ENCODE assay signal across 9 cellular contexts in the genomic region with DNA sequence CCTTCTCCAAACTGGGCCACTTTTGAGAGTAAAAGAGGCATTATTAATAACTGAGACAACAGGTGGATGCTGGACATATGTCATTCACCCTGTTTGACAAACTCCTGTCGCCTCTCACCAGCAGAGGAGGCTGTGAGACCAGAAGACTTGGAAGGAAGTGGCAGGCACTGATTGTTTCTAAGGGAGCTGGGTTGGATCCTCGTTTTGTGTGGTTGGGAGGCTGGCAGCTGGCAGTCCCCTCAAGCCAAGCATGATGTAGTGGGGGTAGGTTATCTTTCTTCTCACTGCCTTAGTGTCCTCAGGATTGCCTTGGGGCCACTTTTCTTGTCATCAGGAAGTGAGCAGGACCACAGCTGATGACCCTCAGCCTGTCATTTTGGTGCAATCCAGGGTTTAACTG.
DNase-seq lines count a peak whose midpoint lies in the region; ATAC-seq and TF ChIP-seq lines count a peak whose summit lies in the region.
"Had no signal": no experiment of that assay in that cellular context is flagged by ENCODE, and none has a peak within 500 bp of the region (broad histone marks: within the 10 kb centered on the region; RNA-seq: fewer than 3 reads in every experiment).

No MANE protein-coding gene starts in this region.

- ATAC-seq in HG03521 (IDR thresholded peaks at IDR 0.05; ENCODE audit: unreplicated experiment) (no peak), GM21423 (IDR thresholded peaks at IDR 0.05; ENCODE audit: unreplicated experiment) (no peak)
- ATAC-seq in effector memory CD8-positive, alpha-beta T cell (replicated peaks): no peak

- no peak overlapping the region for H3K27ac Mint-ChIP-seq in neural crest cell (ENCODE audit: unreplicated experiment)
- no peak overlapping the region for H3K27ac Mint-ChIP-seq in effector memory CD8-positive, alpha-beta T cell

- peaks cover 45% of the 10 kb centered on the region for H3K4me1 Mint-ChIP-seq in neural crest cell
- H3K4me1 Mint-ChIP-seq in effector memory CD8-positive, alpha-beta T cell (ENCODE audit: low read depth in 2 of 2): no peaks in the 10 kb centered on the region
- H3K4me1 Mint-ChIP-seq: naive B cell had no signal

- H3K4me3 ChIP-seq in cardiac fibroblast (replicated peaks in 1 of 2; ENCODE audit: low read depth in 2 of 2, low read length in 2 of 2): no peak overlapping the region

- H3K36me3 Mint-ChIP-seq in neural crest cell (ENCODE audit: low read depth): peaks cover 3% of the 10 kb centered on the region
- H3K36me3 Mint-ChIP-seq in effector memory CD8-positive, alpha-beta T cell (ENCODE audit: insufficient read depth): no peaks in the 10 kb centered on the region
- H3K36me3 Mint-ChIP-seq: naive B cell had no signal

- DNase-seq in GM03348 (ENCODE audit: low spot score): peak; percentile 49
- DNase-seq in KBM-7: peak; percentile 18
- peak; percentile 45 to 59 for DNase-seq in cardiac fibroblast (ENCODE audit: low read depth in 2 of 2)
- no peak for DNase-seq in neural crest cell (ENCODE audit: low read depth, low spot score)
- DNase-seq in effector memory CD8-positive, alpha-beta T cell: no peak
- DNase-seq: activated CD8-positive, alpha-beta memory T cell treated with anti-CD3 and anti-CD28 coated beads, Interleukin-2, amount 50 U/mL, for 48 hours; naive B cell had no signal

- in situ Hi-C loops in KBM-7 (cut with MboI; ENCODE audit: low pct_unique_long_range_greater_than_20kb, low sequenced_read_pairs): loop anchor here (25.0 kb wide), 1 partner anchor 167 kb away; no protein-coding TSS in a partner anchor

- TF ChIP-seq CTCF in cardiac fibroblast (IDR thresholded peaks at IDR 0.05; ENCODE audit: low read depth, low read length) (peak; percentile 65), neural crest cell (conservative IDR thresholded peaks at IDR 0.05) (peak; percentile 51)

- H3K27me3 Mint-ChIP-seq in neural crest cell (ENCODE audit: low read depth): no peaks in the 10 kb centered on the region
- peaks cover 5 to 10% of the 10 kb centered on the region in 2 donors for H3K27me3 Mint-ChIP-seq in effector memory CD8-positive, alpha-beta T cell

- peaks cover 3% of the 10 kb centered on the region for H3K9me3 Mint-ChIP-seq in neural crest cell
- H3K9me3 Mint-ChIP-seq in effector memory CD8-positive, alpha-beta T cell: no peaks in the 10 kb centered on the region

- no peak overlapping the region for H3K4me3 Mint-ChIP-seq in neural crest cell
- no peak overlapping the region for H3K4me3 Mint-ChIP-seq in effector memory CD8-positive, alpha-beta T cell
- H3K4me3 Mint-ChIP-seq: naive B cell had no signal

Comparison
In these comparisons a context has a peak if more than half of its experiments do, and no peak if none do; other contexts are left out.
1. DNase-seq: peak in GM03348 (single experiment), KBM-7 (single experiment) and cardiac fibroblast (2 of 2); none in neural crest cell (single experiment) and effector memory CD8-positive, alpha-beta T cell (0 of 3).